Comparison of ENCODE assay signal across 1 cellular context in genomic region chr1:93080424-93080823, GRCh38.
TF ChIP-seq lines count a peak whose summit lies in the region.

No MANE protein-coding gene starts in this region.

TF ChIP-seq in GM12878, 131 proteins besides CTCF, POLR2A, EP300 and RAD21 (continued from another document):
- no peak for TF ChIP-seq REST (IDR thresholded peaks at IDR 0.05; ENCODE audit: low read depth, low read length)
- no peak for TF ChIP-seq ZNF384 (IDR thresholded peaks at IDR 0.05; ENCODE audit: borderline replicate concordance, low read depth, low read length)
